18 cellular contexts compared by ENCODE assay signal in the genomic region with DNA sequence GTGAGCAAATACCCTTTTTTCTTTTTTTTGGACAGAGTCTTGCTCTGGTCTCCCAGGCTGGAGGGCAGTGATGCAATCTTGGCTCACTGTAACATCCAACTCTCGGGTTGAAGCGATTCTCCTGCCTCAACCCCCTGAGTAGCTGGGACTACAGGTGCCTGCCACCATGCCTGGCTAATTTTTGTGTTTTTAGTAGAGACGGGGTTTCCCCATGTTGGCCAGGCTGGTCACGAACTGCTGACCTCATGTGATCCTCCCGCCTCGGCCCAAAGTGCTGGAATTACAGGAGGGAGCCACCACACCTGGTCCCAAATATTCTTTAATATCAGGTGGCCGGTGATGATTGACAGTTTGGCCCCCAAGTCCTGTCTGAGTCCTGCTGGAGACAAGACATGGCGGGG.
DNase-seq lines count a peak whose midpoint lies in the region; ATAC-seq lines count a peak whose summit lies in the region.
"Had no signal": no experiment of that assay in that cellular context is flagged by ENCODE, and none has a peak within 500 bp of the region (broad histone marks: within the 10 kb centered on the region; RNA-seq: fewer than 3 reads in every experiment).

No MANE protein-coding gene starts in this region.

- peaks cover 16% of the 10 kb centered on the region for H3K36me3 Mint-ChIP-seq in memory B cell
- H3K36me3 Mint-ChIP-seq: T-cell had no signal

- ATAC-seq in HG02610 (IDR thresholded peaks at IDR 0.05; ENCODE audit: unreplicated experiment) (peak; percentile 22), memory B cell (ENCODE audit: low read depth) (peak; percentile 8), HG02588 (IDR thresholded peaks at IDR 0.05; ENCODE audit: unreplicated experiment) (no peak)
- ATAC-seq: left lung; naive thymus-derived CD4-positive, alpha-beta T cell; Panc1; T-cell had no signal

- no peaks in the 10 kb centered on the region for H3K27me3 Mint-ChIP-seq in memory B cell
- H3K27me3 Mint-ChIP-seq: CD4-positive, alpha-beta T cell; naive thymus-derived CD4-positive, alpha-beta T cell; T-cell had no signal

- H3K9me3 Mint-ChIP-seq in memory B cell = no peaks in the 10 kb centered on the region
- H3K9me3 Mint-ChIP-seq: CD4-positive, alpha-beta T cell; naive thymus-derived CD4-positive, alpha-beta T cell; T-cell had no signal

- peaks cover 45% of the 10 kb centered on the region for H3K4me1 Mint-ChIP-seq in memory B cell

- peak overlapping the region; percentile 75 for H3K4me3 Mint-ChIP-seq in memory B cell
- H3K4me3 Mint-ChIP-seq: CD4-positive, alpha-beta T cell had no signal

- DNase-seq in NOMO-1 (lab: John Stamatoyannopoulos, UW; ENCODE audit: unreplicated experiment in 2 of 2) = peak; percentile 67 to 82
- DNase-seq in NOMO-1 treated with dmso at 0.1 percent for 144 hours (lab: John Stamatoyannopoulos, UW; ENCODE audit: unreplicated experiment) = no peak
- DNase-seq in SKM-1 (lab: John Stamatoyannopoulos, UW; ENCODE audit: unreplicated experiment) = peak; percentile 27
- no peak for DNase-seq in memory B cell (ENCODE audit: low spot score in 2 of 2)
- no peak for DNase-seq in putamen (ENCODE audit: low spot score)
- no peak for DNase-seq in NCI-H1930 (lab: John Stamatoyannopoulos, UW)
- DNase-seq: 8988T; activated CD4-positive, alpha-beta T cell treated with anti-CD3 and anti-CD28 coated beads, Interleukin-2, amount 50 U/mL, for 1 hour; CD4-positive, alpha-beta T cell; naive thymus-derived CD4-positive, alpha-beta T cell; NCI-H1417; stimulated activated CD4-positive, alpha-beta T cell treated with anti-CD3 and anti-CD28 coated beads, Interleukin-1b, Interleukin-23, amount 100 ng/mL, for 48 hours; stimulated activated CD8-positive, alpha-beta memory T cell treated with anti-CD3 and anti-CD28 coated beads, Interleukin-4, amount 100 ng/mL, for 48 hours; T-cell had no signal

- H3K27ac Mint-ChIP-seq in memory B cell = peak overlapping the region; percentile 92
- H3K27ac Mint-ChIP-seq: CD4-positive, alpha-beta T cell; T-cell had no signal

Comparison
In these comparisons a context has a peak if more than half of its experiments do, and no peak if none do; other contexts are left out.
1. DNase-seq: peak in NOMO-1 (2 of 2) and SKM-1 (single experiment); none in NOMO-1 treated with dmso at 0.1 percent for 144 hours (single experiment), memory B cell (0 of 2), putamen (single experiment) and NCI-H1930 (0 of 2).